21 cellular contexts compared by ENCODE assay signal in genomic region chr16:63684702-63685101, GRCh38.
"Had no signal": no experiment of that assay in that cellular context is flagged by ENCODE, and none has a peak within 500 bp of the region (broad histone marks: within the 10 kb centered on the region; RNA-seq: fewer than 3 reads in every experiment).

No MANE protein-coding gene starts in this region.

- H3K4me1 ChIP-seq: pancreas, thyroid gland, upper lobe of right lung had no signal

- H3K27me3 Mint-ChIP-seq: activated naive CD4-positive, alpha-beta T cell treated with anti-CD3 and anti-CD28 coated beads, Interleukin-2, amount 50 U/mL, for 24 hours; brain had no signal

- H3K4me1 Mint-ChIP-seq: activated naive CD4-positive, alpha-beta T cell treated with anti-CD3 and anti-CD28 coated beads, Interleukin-2, amount 50 U/mL, for 24 hours; brain; nephron had no signal

- H3K4me3 ChIP-seq: pancreas, thyroid gland, upper lobe of right lung had no signal

- H3K27me3 ChIP-seq: foreskin keratinocyte, pancreas, thyroid gland, upper lobe of right lung had no signal

- H3K36me3 ChIP-seq: pancreas, thyroid gland, upper lobe of right lung had no signal

- DNase-seq: activated CD4-positive, alpha-beta T cell treated with anti-CD3 and anti-CD28 coated beads, Interleukin-2, amount 50 U/mL, for 1 hour; activated CD4-positive, CD25-positive, alpha-beta regulatory T cell treated with anti-CD3 and anti-CD28 coated beads, Interleukin-2, amount 50 U/mL, for 72 hours; activated gamma-delta T cell treated with Interleukin-2 at 50 U/mL for 16 hours; activated T-cell treated with anti-CD3 and anti-CD28 coated beads, Interleukin-2, amount 50 U/mL, for 1 hour; aorta; effector CD4-positive, alpha-beta T cell; erythroblast; foreskin keratinocyte; left ventricle myocardium superior; mammary epithelial cell; pancreas; right cardiac atrium; stimulated activated CD4-positive, alpha-beta T cell treated with anti-CD3 and anti-CD28 coated beads, Interleukin-4, amount 100 ng/mL, for 24 hours; stimulated activated naive CD4-positive, alpha-beta T cell treated with Interleukin-2 at 50 U/mL for 16 hours; substantia nigra; T-helper 2 cell; thyroid gland; upper lobe of right lung had no signal

- H3K9me3 ChIP-seq: pancreas, thyroid gland, upper lobe of right lung had no signal

- H3K27ac Mint-ChIP-seq: activated naive CD4-positive, alpha-beta T cell treated with anti-CD3 and anti-CD28 coated beads, Interleukin-2, amount 50 U/mL, for 24 hours; brain; nephron had no signal

- H3K4me3 Mint-ChIP-seq: activated naive CD4-positive, alpha-beta T cell treated with anti-CD3 and anti-CD28 coated beads, Interleukin-2, amount 50 U/mL, for 24 hours; brain; nephron had no signal

- H3K36me3 Mint-ChIP-seq: activated naive CD4-positive, alpha-beta T cell treated with anti-CD3 and anti-CD28 coated beads, Interleukin-2, amount 50 U/mL, for 24 hours had no signal

- H3K27ac ChIP-seq: foreskin keratinocyte, pancreas, thyroid gland, upper lobe of right lung had no signal
